ENCODE assay signal across 1 cellular context in genomic region chr6:20313960-20314530, GRCh38.
TF ChIP-seq lines count a peak whose summit lies in the region.

No MANE protein-coding gene starts in this region.

TF ChIP-seq in K562, 482 proteins besides CTCF, POLR2A, EP300 and RAD21:
- no peak for TF ChIP-seq GTF3C2 (IDR thresholded peaks at IDR 0.05; ENCODE audit: borderline replicate concordance, extremely low read depth, insufficient read length)
- no peak for TF ChIP-seq ZNF589 (CRISPR knock-in tag; IDR thresholded peaks at IDR 0.05; ENCODE audit: low read depth)
- TF ChIP-seq ZKSCAN3 (CRISPR knock-in tag; IDR thresholded peaks at IDR 0.05), result no peak
- TF ChIP-seq RFX7 (CRISPR knock-in tag; IDR thresholded peaks at IDR 0.05), result no peak
- no peak for TF ChIP-seq ZNF785 (CRISPR knock-in tag; IDR thresholded peaks at IDR 0.05)
- TF ChIP-seq CBX3 (IDR thresholded peaks at IDR 0.05; ENCODE audit: borderline replicate concordance in 1 of 2, low read length in 2 of 2), result no peak
- TF ChIP-seq CEBPG (CRISPR knock-in tag; IDR thresholded peaks at IDR 0.05), result no peak
- no peak for TF ChIP-seq CEBPG (tag; conservative IDR thresholded peaks at IDR 0.05 in 1 of 2, IDR thresholded peaks at IDR 0.05 in 1 of 2)
- TF ChIP-seq HNRNPH1 (optimal IDR thresholded peaks at IDR 0.05; ENCODE audit: low read depth, low read length), result no peak
- no peak for TF ChIP-seq ZNF79 (CRISPR knock-in tag; IDR thresholded peaks at IDR 0.05; ENCODE audit: low read depth)
- no peak for TF ChIP-seq CLOCK (CRISPR knock-in tag; IDR thresholded peaks at IDR 0.05; ENCODE audit: borderline replicate concordance)
- TF ChIP-seq SFPQ (IDR thresholded peaks at IDR 0.05; ENCODE audit: low read depth, low read length), result no peak
- TF ChIP-seq SPI1 (IDR thresholded peaks at IDR 0.05; ENCODE audit: borderline replicate concordance, low read depth, low read length), result no peak
- TF ChIP-seq PHB (CRISPR knock-in tag; IDR thresholded peaks at IDR 0.05), result no peak
- TF ChIP-seq ZNF347 (CRISPR knock-in tag; IDR thresholded peaks at IDR 0.05; ENCODE audit: low read depth), result no peak
TF ChIP-seq in K562: peak in this region for 0.
